8 cellular contexts compared by ENCODE assay signal in the genomic region with DNA sequence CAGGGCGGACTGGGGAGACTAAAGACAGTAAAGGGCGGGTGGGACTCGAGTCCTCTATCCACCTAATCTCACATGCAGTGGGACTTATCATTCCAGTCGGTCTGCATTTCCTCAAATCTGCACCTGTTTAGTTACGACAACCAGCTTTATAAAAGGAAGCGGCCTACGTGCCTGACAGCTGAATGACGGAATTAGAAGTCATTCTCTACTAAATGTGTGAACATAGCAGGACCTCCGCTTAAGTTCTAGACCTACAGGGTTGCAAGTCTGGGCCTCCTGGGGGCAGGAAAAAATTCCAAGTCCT.
DNase-seq lines count a peak whose midpoint lies in the region; ATAC-seq and TF ChIP-seq lines count a peak whose summit lies in the region.

No MANE protein-coding gene starts in this region.

- 25 to 39% (median 29%) methylated on average over 9 of the region's 9 CpGs for WGBS in spleen, 5 donors

- no peaks in the 10 kb centered on the region for H3K9me3 Mint-ChIP-seq in activated naive CD8-positive, alpha-beta T cell (ENCODE audit: low read depth)

- H3K27me3 ChIP-seq in iPS-15b (ENCODE audit: control insufficient read depth, insufficient read depth, low read length) (peaks cover 24% of the 10 kb centered on the region), spleen (replicated peaks in 1 of 7) (peaks cover 0 to 33% (median 6%) of the 10 kb centered on the region in 7 donors)

- peak overlapping the region; percentile 78 for H3K27ac Mint-ChIP-seq in activated naive CD8-positive, alpha-beta T cell

- POLR2A ChIA-PET in HEK293T (lab: Yijun Ruan, JAX): interaction anchor here (0.7 to 3.0 kb wide), 11 partner anchors 9 to 661 kb away, joined by 3 to 12 read pairs (median 4); a partner anchor contains a TSS

- TF ChIP-seq POLR2A in spleen (IDR thresholded peaks at IDR 0.05): no peak

- H3K9me3 ChIP-seq in iPS-15b (ENCODE audit: control insufficient read depth, insufficient read depth, low read length): no peaks in the 10 kb centered on the region
- no peaks in the 10 kb centered on the region for H3K9me3 ChIP-seq in spleen

- peak overlapping the region in 7 of 8 donors; percentile 78 to 86 (median 85) for H3K27ac ChIP-seq in spleen

- CTCF ChIA-PET in HEK293T (lab: Yijun Ruan, JAX): interaction anchor here (0.7 to 1.1 kb wide), 2 partner anchors 9 to 426 kb away, joined by 3 to 4 read pairs; no protein-coding TSS in a partner anchor

- H3K36me3 Mint-ChIP-seq in activated naive CD8-positive, alpha-beta T cell: no peaks in the 10 kb centered on the region

- peaks cover 6% of the 10 kb centered on the region for H3K27me3 Mint-ChIP-seq in activated naive CD8-positive, alpha-beta T cell

- intact Hi-C loops in spleen (cut with DNase I; ENCODE audit: low total_unique reads): no loop called here

- H3K36me3 ChIP-seq in iPS-15b (ENCODE audit: control insufficient read depth, insufficient read depth, low read length) (no peaks in the 10 kb centered on the region), spleen (no peaks in the 10 kb centered on the region)

- ATAC-seq in GM18520 (IDR thresholded peaks at IDR 0.05; ENCODE audit: unreplicated experiment): no peak
- no peak for ATAC-seq in GM21447 (IDR thresholded peaks at IDR 0.05; ENCODE audit: unreplicated experiment)

- peak overlapping the region; percentile 89 for H3K4me3 Mint-ChIP-seq in activated naive CD8-positive, alpha-beta T cell

- TF ChIP-seq CTCF in spleen (IDR thresholded peaks at IDR 0.05 in 8 of 11, conservative IDR thresholded peaks at IDR 0.05 in 3 of 11): no peak

- H3K4me3 ChIP-seq in iPS-15b (ENCODE audit: low read depth, low read length) (peak overlapping the region; percentile 57), spleen (peak overlapping the region; percentile 49 to 77 (median 58))

- no peaks in the 10 kb centered on the region for H3K4me1 ChIP-seq in iPS-15b (ENCODE audit: control insufficient read depth, insufficient read depth, low read length)
- H3K4me1 ChIP-seq in spleen: peaks cover 0 to 27% (median 14%) of the 10 kb centered on the region in 6 donors

- H3K9ac ChIP-seq in iPS-15b (ENCODE audit: low read depth, low read length): peak overlapping the region; percentile 26

- DNase-seq in HEK293T (ENCODE audit: extremely low spot score) (peak; percentile 21), spleen (no peak), NCI-H2029 (lab: John Stamatoyannopoulos, UW) (no peak)
- DNase-seq in effector CD4-positive, alpha-beta T cell: no peak

- H3K4me1 Mint-ChIP-seq in activated naive CD8-positive, alpha-beta T cell (ENCODE audit: low read depth): peaks cover 10% of the 10 kb centered on the region

TF ChIP-seq in HEK293T, 16 proteins besides CTCF, POLR2A, EP300 and RAD21:
- TF ChIP-seq CTBP1 (IDR thresholded peaks at IDR 0.05; ENCODE audit: borderline replicate concordance): no peak
- no peak for TF ChIP-seq ZNF384 (IDR thresholded peaks at IDR 0.05)
- TF ChIP-seq SP1 (IDR thresholded peaks at IDR 0.05): no peak
- no peak for TF ChIP-seq LEF1 (IDR thresholded peaks at IDR 0.05; ENCODE audit: borderline replicate concordance)
- no peak for TF ChIP-seq FOXK2 (IDR thresholded peaks at IDR 0.05)
- no peak for TF ChIP-seq NFRKB (IDR thresholded peaks at IDR 0.05)
- no peak for TF ChIP-seq ELF4 (IDR thresholded peaks at IDR 0.05)
TF ChIP-seq in HEK293T: peak in this region for 0.
